In the genomic region with DNA sequence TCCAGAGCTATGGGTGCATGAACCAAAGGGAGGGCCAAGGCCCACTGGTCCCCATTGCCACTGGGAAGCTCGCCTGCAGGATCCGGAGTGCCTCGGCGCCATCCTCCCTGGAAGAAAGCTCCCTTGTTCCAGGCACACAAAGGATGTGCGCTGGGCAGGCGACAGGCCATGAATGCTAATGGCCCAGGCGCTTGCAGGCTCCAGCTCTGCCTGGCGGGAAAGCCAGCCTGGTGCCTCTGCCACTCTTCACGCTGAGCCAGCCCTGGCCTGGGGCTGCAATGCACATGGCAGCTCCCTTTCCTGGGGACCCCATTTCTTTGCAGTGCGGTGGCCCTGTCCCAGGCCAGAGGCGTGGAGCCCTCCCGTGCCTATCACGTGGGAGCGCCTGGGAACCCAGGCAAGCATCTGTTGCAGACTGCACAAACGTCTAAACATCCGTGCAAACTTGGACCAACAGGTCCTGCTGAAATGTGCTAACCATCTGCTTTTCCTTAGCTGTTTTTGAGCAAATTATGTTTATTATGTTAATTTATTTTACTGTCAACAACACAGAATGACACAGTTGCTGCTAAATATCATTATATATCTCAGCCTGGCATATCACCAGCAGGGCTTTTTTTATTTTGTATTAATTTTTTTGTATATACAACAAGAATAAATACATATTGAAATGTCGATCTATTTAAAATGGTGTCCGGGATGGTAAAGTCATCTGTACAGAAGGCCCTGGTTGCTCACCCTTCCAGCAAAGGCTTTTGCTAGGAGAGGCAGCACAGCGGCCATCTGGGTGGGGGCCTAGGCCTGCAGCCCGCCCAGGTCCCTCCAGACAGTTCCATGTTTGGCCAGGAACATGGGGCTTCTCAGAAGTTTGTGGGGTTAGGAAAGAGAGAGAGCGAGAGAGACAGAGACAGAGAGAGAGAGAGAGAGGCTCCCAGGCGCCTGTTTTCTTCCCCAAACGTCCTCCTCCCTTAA, we compare ENCODE assay signal across 14 cellular contexts.
DNase-seq lines count a peak whose midpoint lies in the region; ATAC-seq lines count a peak whose summit lies in the region.
"Had no signal": no experiment of that assay in that cellular context is flagged by ENCODE, and none has a peak within 500 bp of the region (broad histone marks: within the 10 kb centered on the region; RNA-seq: fewer than 3 reads in every experiment).

No MANE protein-coding gene starts in this region.

- no peaks in the 10 kb centered on the region for H3K36me3 Mint-ChIP-seq in activated CD4-positive, alpha-beta T cell treated with anti-CD3 and anti-CD28 coated beads, Interleukin-2, amount 10 ng/mL, durations not matched to agents 7 days and 5 days (ENCODE audit: low read depth)
- no peaks in the 10 kb centered on the region for H3K36me3 Mint-ChIP-seq in stimulated activated effector memory CD8-positive, alpha-beta T cell treated with anti-CD3 and anti-CD28 coated beads, Interleukin-12 subunit alpha, Interleukin-12 subunit beta, amount 100 ng/mL, for 72 hours
- H3K36me3 Mint-ChIP-seq: activated naive CD8-positive, alpha-beta T cell treated with anti-CD3 and anti-CD28 coated beads for 36 hours had no signal

- H3K9me3 Mint-ChIP-seq in activated CD4-positive, alpha-beta T cell treated with anti-CD3 and anti-CD28 coated beads, Interleukin-2, amount 10 ng/mL, durations not matched to agents 7 days and 5 days, result no peaks in the 10 kb centered on the region
- no peaks in the 10 kb centered on the region for H3K9me3 Mint-ChIP-seq in stimulated activated effector memory CD8-positive, alpha-beta T cell treated with anti-CD3 and anti-CD28 coated beads, Interleukin-12 subunit alpha, Interleukin-12 subunit beta, amount 100 ng/mL, for 72 hours
- H3K9me3 Mint-ChIP-seq: activated naive CD8-positive, alpha-beta T cell treated with anti-CD3 and anti-CD28 coated beads for 36 hours had no signal

- POLR2A ChIA-PET in activated CD4-positive, alpha-beta T cell treated with anti-CD3 and anti-CD28 coated beads, Interleukin-2, amount 10 ng/mL, durations not matched to agents 7 days and 5 days (lab: Charles Lee), result no interaction called here

- CTCF ChIA-PET in activated CD4-positive, alpha-beta T cell treated with anti-CD3 and anti-CD28 coated beads, Interleukin-2, amount 10 ng/mL, durations not matched to agents 7 days and 5 days (lab: Charles Lee), result interaction anchor here (0.6 to 3.9 kb wide), 2 partner anchors 10 to 48 kb away, joined by 4 to 18 read pairs; no protein-coding TSS in a partner anchor

- H3K4me1 Mint-ChIP-seq in activated CD4-positive, alpha-beta T cell treated with anti-CD3 and anti-CD28 coated beads, Interleukin-2, amount 10 ng/mL, durations not matched to agents 7 days and 5 days, result peaks cover 18% of the 10 kb centered on the region
- H3K4me1 Mint-ChIP-seq in stimulated activated effector memory CD8-positive, alpha-beta T cell treated with anti-CD3 and anti-CD28 coated beads, Interleukin-12 subunit alpha, Interleukin-12 subunit beta, amount 100 ng/mL, for 72 hours, result peaks cover 30% of the 10 kb centered on the region

- peak overlapping the region; percentile 52 for H3K27ac Mint-ChIP-seq in activated CD4-positive, alpha-beta T cell treated with anti-CD3 and anti-CD28 coated beads, Interleukin-2, amount 10 ng/mL, durations not matched to agents 7 days and 5 days
- H3K27ac Mint-ChIP-seq in stimulated activated effector memory CD8-positive, alpha-beta T cell treated with anti-CD3 and anti-CD28 coated beads, Interleukin-12 subunit alpha, Interleukin-12 subunit beta, amount 100 ng/mL, for 72 hours, result peak overlapping the region; percentile 80
- H3K27ac Mint-ChIP-seq: activated naive CD8-positive, alpha-beta T cell treated with anti-CD3 and anti-CD28 coated beads for 36 hours had no signal

- peaks cover 3% of the 10 kb centered on the region for H3K27me3 Mint-ChIP-seq in activated CD4-positive, alpha-beta T cell treated with anti-CD3 and anti-CD28 coated beads, Interleukin-2, amount 10 ng/mL, durations not matched to agents 7 days and 5 days
- H3K27me3 Mint-ChIP-seq: activated naive CD8-positive, alpha-beta T cell treated with anti-CD3 and anti-CD28 coated beads for 36 hours had no signal

- no peak for DNase-seq in activated CD4-positive, alpha-beta T cell treated with anti-CD3 and anti-CD28 coated beads, Interleukin-2, amount 10 ng/mL, durations not matched to agents 7 days and 5 days
- DNase-seq in activated CD4-positive, alpha-beta T cell treated with anti-CD3 and anti-CD28 coated beads for 1 hour, result no peak
- DNase-seq in anterior cingulate cortex (lab: John Stamatoyannopoulos, UW) (peak in 57 of 58 donors; percentile 12 to 97 (median 87)), hypothalamus (lab: John Stamatoyannopoulos, UW) (peak; percentile 7 to 98 (median 85)), AG08395 (ENCODE audit: low spot score) (no peak)
- no peak for DNase-seq in stimulated activated effector memory CD8-positive, alpha-beta T cell treated with anti-CD3 and anti-CD28 coated beads, Interleukin-12 subunit alpha, Interleukin-12 subunit beta, amount 100 ng/mL, for 72 hours (ENCODE audit: low spot score in 2 of 2)
- DNase-seq in stimulated activated CD4-positive, alpha-beta T cell treated with anti-CD3 and anti-CD28 coated beads, Interleukin-4, amount 100 ng/mL, for 4 hours, result no peak
- no peak for DNase-seq in activated effector memory CD4-positive, alpha-beta T cell treated with Interleukin-2 at 50 U/mL for 16 hours
- DNase-seq: ACHN; activated CD4-positive, alpha-beta T cell treated with anti-CD3 and anti-CD28 coated beads, Interleukin-2, amount 50 U/mL, for 1 hour; activated naive CD8-positive, alpha-beta T cell treated with anti-CD3 and anti-CD28 coated beads for 36 hours; NCI-H1048; NCI-H524 treated with DMSO at 0.1 percent for 48 hours; stimulated activated CD4-positive, alpha-beta T cell treated with anti-CD3 and anti-CD28 coated beads, Interleukin-2, amount 100 ng/mL, for 24 hours had no signal

- no peak overlapping the region for H3K4me3 Mint-ChIP-seq in activated CD4-positive, alpha-beta T cell treated with anti-CD3 and anti-CD28 coated beads, Interleukin-2, amount 10 ng/mL, durations not matched to agents 7 days and 5 days
- H3K4me3 Mint-ChIP-seq in stimulated activated effector memory CD8-positive, alpha-beta T cell treated with anti-CD3 and anti-CD28 coated beads, Interleukin-12 subunit alpha, Interleukin-12 subunit beta, amount 100 ng/mL, for 72 hours, result peak overlapping the region; percentile 56
- H3K4me3 Mint-ChIP-seq: activated naive CD8-positive, alpha-beta T cell treated with anti-CD3 and anti-CD28 coated beads for 36 hours had no signal

- ATAC-seq in stimulated activated effector memory CD8-positive, alpha-beta T cell treated with anti-CD3 and anti-CD28 coated beads, Interleukin-12 subunit alpha, Interleukin-12 subunit beta, amount 100 ng/mL, for 72 hours, result no peak

Comparison
In these comparisons a context has a peak if more than half of its experiments do, and no peak if none do; other contexts are left out.
1. DNase-seq: peak in anterior cingulate cortex (57 of 58) and hypothalamus (51 of 51); none in activated CD4-positive, alpha-beta T cell treated with anti-CD3 and anti-CD28 coated beads, Interleukin-2, amount 10 ng/mL, durations not matched to agents 7 days and 5 days (single experiment), activated CD4-positive, alpha-beta T cell treated with anti-CD3 and anti-CD28 coated beads for 1 hour (single experiment), stimulated activated effector memory CD8-positive, alpha-beta T cell treated with anti-CD3 and anti-CD28 coated beads, Interleukin-12 subunit alpha, Interleukin-12 subunit beta, amount 100 ng/mL, for 72 hours (0 of 2), AG08395 (single experiment), stimulated activated CD4-positive, alpha-beta T cell treated with anti-CD3 and anti-CD28 coated beads, Interleukin-4, amount 100 ng/mL, for 4 hours (0 of 2) and activated effector memory CD4-positive, alpha-beta T cell treated with Interleukin-2 at 50 U/mL for 16 hours (single experiment).